ENCODE assay signal across 9 cellular contexts in genomic region chr12:110047297-110047940, GRCh38. TPM values are rescaled to one million over a fixed set of nuclear protein-coding genes. Genes with fewer than 3 reads are reported as not detected.
A peak's percentile ranks its signal among the peaks of the same experiment; 100 is the strongest.
DNase-seq lines count a peak whose midpoint lies in the region; ATAC-seq, FAIRE-seq and TF ChIP-seq lines count a peak whose summit lies in the region.
"Had no signal": no experiment of that assay in that cellular context is flagged by ENCODE, and none has a peak within 500 bp of the region (broad histone marks: within the 10 kb centered on the region; RNA-seq: fewer than 3 reads in every experiment).

No MANE protein-coding gene starts in this region.

- 69 to 70% methylated on average over 14 of the region's 14 CpGs for WGBS in esophagus, 2 donors
- WGBS in pancreas, 2 donors = 57 to 66% methylated on average over 14 of the region's 14 CpGs

- in situ Hi-C loops in Panc1 (cut with HindIII; ENCODE audit: low pct_unique_long_range_greater_than_20kb, low sequenced_read_pairs) = no loop called here

- no peak for DNase-seq in CD4-positive, alpha-beta memory T cell
- DNase-seq in Panc1 (ENCODE audit: low read depth, low spot score) (no peak), pancreas (no peak), epidermal melanocyte (ENCODE audit: insufficient read length, low spot score) (no peak), NCI-H1694 (lab: John Stamatoyannopoulos, UW) (no peak), RCC 7860 (ENCODE audit: low spot score) (no peak)
- DNase-seq in stimulated activated CD4-positive, alpha-beta T cell treated with anti-CD3 and anti-CD28 coated beads, Interleukin-15, amount 100 ng/mL, for 24 hours = no peak
- DNase-seq: NCI-H774 had no signal

- H3K4me1 ChIP-seq in CD4-positive, alpha-beta memory T cell (ENCODE audit: insufficient read depth, low read length) = peaks cover 31% of the 10 kb centered on the region
- H3K4me1 ChIP-seq in Panc1 (ENCODE audit: control insufficient read depth, insufficient read depth, low read length) (peaks cover 17% of the 10 kb centered on the region; the same call in 1 of the 2 replicates), esophagus (ENCODE audit: control insufficient read depth in 2 of 2, insufficient read depth in 2 of 2, low read length in 1 of 2) (peaks cover 2 to 3% of the 10 kb centered on the region in 2 donors), pancreas (peaks cover 0 to 17% (median 0%) of the 10 kb centered on the region in 3 donors)

- H3K4me3 Mint-ChIP-seq in CD4-positive, alpha-beta memory T cell = peak overlapping the region; percentile 89 to 98 (median 94)

- no TSS peak for BruUV-seq in Panc1 (replicated peaks; lab: Mats Ljungman, UMichigan)

- TF ChIP-seq CTCF in Panc1 (IDR thresholded peaks at IDR 0.05) (no peak), pancreas (IDR thresholded peaks at IDR 0.05) (no peak)

- peak overlapping the region; percentile 40 to 74 for H3K4me3 ChIP-seq in CD4-positive, alpha-beta memory T cell (ENCODE audit: low read length in 2 of 2)
- H3K4me3 ChIP-seq in Panc1 (ENCODE audit: low read depth in 2 of 2, low read length in 2 of 2) (peak overlapping the region; percentile 68 to 94), esophagus (ENCODE audit: low read depth in 1 of 2, low read length in 2 of 2) (peak overlapping the region; percentile 80 to 81), pancreas (peak overlapping the region; percentile 79 to 95 (median 82))

- CTCF ChIA-PET in CD4-positive, alpha-beta memory T cell (lab: Charles Lee; ENCODE audit: partially characterized antibody) = interaction anchor here (1.4 kb wide), 1 partner anchor 16 kb away, joined by 3 read pairs; no protein-coding TSS in a partner anchor
- CTCF ChIA-PET in Panc1 (lab: Charles Lee) = no interaction called here

- FAIRE-seq in pancreas (lab: Jason Lieb, UNC) = no peak
- FAIRE-seq in RCC 7860 (lab: Jason Lieb, UNC) = no peak

- no peaks in the 10 kb centered on the region for H3K27me3 Mint-ChIP-seq in CD4-positive, alpha-beta memory T cell

- peak overlapping the region; percentile 61 for H3K27ac ChIP-seq in CD4-positive, alpha-beta memory T cell (ENCODE audit: low read depth, low read length)
- H3K27ac ChIP-seq in Panc1 (ENCODE audit: low read length) (peak overlapping the region; percentile 97), esophagus (ENCODE audit: low read depth in 2 of 2, low read length in 1 of 2) (no peak overlapping the region), pancreas (no peak overlapping the region)

- H3K27me3 ChIP-seq in CD4-positive, alpha-beta memory T cell (ENCODE audit: insufficient read depth, low read length) = no peaks in the 10 kb centered on the region
- H3K27me3 ChIP-seq in Panc1 (ENCODE audit: control insufficient read depth, insufficient read depth, low read length) = no peaks in the 10 kb centered on the region
- H3K27me3 ChIP-seq in esophagus (ENCODE audit: control insufficient read depth in 1 of 2, insufficient read depth in 2 of 2, low read length in 2 of 2) = no peaks in the 10 kb centered on the region
- no peaks in the 10 kb centered on the region for H3K27me3 ChIP-seq in pancreas

- ATAC-seq in Panc1 (peak; percentile 3; the same call in 1 of the 2 replicates), pancreas (no peak)

- POLR2A ChIA-PET in CD4-positive, alpha-beta memory T cell (lab: Charles Lee; ENCODE audit: partially characterized antibody) = interaction anchor here (0.7 to 1.4 kb wide), 4 partner anchors 9 to 48 kb away, joined by 3 to 7 read pairs (median 4); partner anchors contain the start of gene ANKRD13A
- POLR2A ChIA-PET in Panc1 (lab: Charles Lee) = interaction anchor here (0.6 kb wide), 2 partner anchors 317 to 384 kb away, joined by 3 read pairs; no protein-coding TSS in a partner anchor

- H3K9me3 ChIP-seq in CD4-positive, alpha-beta memory T cell (ENCODE audit: control insufficient read depth in 1 of 2, low read length in 2 of 2) = no peaks in the 10 kb centered on the region
- H3K9me3 ChIP-seq in Panc1 (ENCODE audit: control insufficient read depth, insufficient read depth, low read depth, low read length) (no peaks in the 10 kb centered on the region), esophagus (ENCODE audit: control insufficient read depth in 2 of 2, insufficient read depth in 1 of 2, low read depth in 1 of 2, low read length in 1 of 2) (no peaks in the 10 kb centered on the region), pancreas (no peaks in the 10 kb centered on the region)

- no peaks in the 10 kb centered on the region for H3K9me3 Mint-ChIP-seq in CD4-positive, alpha-beta memory T cell

- intact Hi-C loops in CD4-positive, alpha-beta memory T cell (cut with micrococcal nuclease) = loop anchor here (10.0 kb wide), 1 partner anchor 473 kb away; the partner anchor contains the start of genes MMAB and MVK
- intact Hi-C loops in Panc1 (cut with micrococcal nuclease; ENCODE audit: unreplicated experiment) = no loop called here
- intact Hi-C loops in pancreas (cut with DNase I) = no loop called here

- peak overlapping the region; percentile 84 to 100 (median 97) for H3K27ac Mint-ChIP-seq in CD4-positive, alpha-beta memory T cell

- peaks cover 7 to 14% of the 10 kb centered on the region in 2 donors for H3K36me3 Mint-ChIP-seq in CD4-positive, alpha-beta memory T cell

- peaks cover 26 to 59% (median 34%) of the 10 kb centered on the region in 4 donors for H3K4me1 Mint-ChIP-seq in CD4-positive, alpha-beta memory T cell

- H3K36me3 ChIP-seq in CD4-positive, alpha-beta memory T cell (ENCODE audit: insufficient read depth, low read length) = no peaks in the 10 kb centered on the region
- H3K36me3 ChIP-seq in Panc1 (ENCODE audit: control insufficient read depth, insufficient read depth, low read length) (peaks cover 3% of the 10 kb centered on the region), esophagus (ENCODE audit: control insufficient read depth in 2 of 2, insufficient read depth in 2 of 2, low read length in 1 of 2) (no peaks in the 10 kb centered on the region), pancreas (no peaks in the 10 kb centered on the region)

RNA-seq across cellular contexts. Expression of gene C12orf76, which starts 0.9 kb away (rescaled TPM):
- total RNA-seq in CD4-positive, alpha-beta memory T cell = 10 to 100 TPM; 26.4 to 33.5 TPM
- polyA plus RNA-seq in CD4-positive, alpha-beta memory T cell = 10 to 100 TPM; 16.4 to 17.5 TPM
- total RNA-seq in Panc1 (2021; ENCODE audit: unreplicated experiment) = 13.6 TPM
- 9.2 TPM for polyA plus RNA-seq in Panc1 (2012; ENCODE audit: insufficient read length)
- 1 to 10 TPM; 4.1 to 4.9 TPM for polyA plus RNA-seq in esophagus
- total RNA-seq in pancreas = 1 to 10 TPM; 4.3 to 9.7 (median 5.8) TPM
- polyA plus RNA-seq in pancreas = 10 to 100 TPM in 1 of 2 donors, 1 to 10 TPM in 1; 6.8 to 17.0 TPM

RNA-seq across cellular contexts. Expression of gene ANKRD13A, which starts 48.2 kb away (rescaled TPM):
- total RNA-seq in CD4-positive, alpha-beta memory T cell = 10 to 100 TPM; 99.5 to 99.7 TPM
- 10 to 100 TPM; 66.6 to 67.0 TPM for polyA plus RNA-seq in CD4-positive, alpha-beta memory T cell
- 34.4 TPM for total RNA-seq in Panc1 (2021; ENCODE audit: unreplicated experiment)
- polyA plus RNA-seq in Panc1 (2012; ENCODE audit: insufficient read length) = 15.7 TPM
- 10 to 100 TPM; 20.0 to 25.4 TPM for polyA plus RNA-seq in esophagus
- total RNA-seq in pancreas = 10 to 100 TPM; 14.0 to 29.7 (median 16.7) TPM
- 10 to 100 TPM; 10.7 to 25.7 TPM for polyA plus RNA-seq in pancreas

RNA-seq across cellular contexts. Expression of gene GIT2, which starts 51.3 kb away (rescaled TPM):
- total RNA-seq in CD4-positive, alpha-beta memory T cell = 100 to 1,000 TPM; 133 to 149 TPM
- 100 to 1,000 TPM in 1 of 2 donors, 10 to 100 TPM in 1; 83.1 to 104 TPM for polyA plus RNA-seq in CD4-positive, alpha-beta memory T cell
- total RNA-seq in Panc1 (2021; ENCODE audit: unreplicated experiment) = 40.0 TPM
- 22.9 TPM for polyA plus RNA-seq in Panc1 (2012; ENCODE audit: insufficient read length)
- 10 to 100 TPM in 1 of 2 donors, 1 to 10 TPM in 1; 7.4 to 10.6 TPM for polyA plus RNA-seq in esophagus
- total RNA-seq in pancreas = 10 to 100 TPM; 24.7 to 38.8 (median 33.6) TPM
- 10 to 100 TPM; 16.5 to 21.8 TPM for polyA plus RNA-seq in pancreas

Comparison
In these comparisons a context has a peak if more than half of its experiments do, and no peak if none do; other contexts are left out.
1. H3K27ac ChIP-seq: peak in CD4-positive, alpha-beta memory T cell (single experiment) and Panc1 (single experiment); none in esophagus (0 of 2) and pancreas (0 of 4).
2. Peak in every context shown above with its lines, with median percentiles within 50 percentile points of each other: H3K4me3 ChIP-seq.